Comparison of ENCODE assay signal across 8 cellular contexts in genomic region chr17:45431531-45432404, GRCh38. TPM values are rescaled to one million over a fixed set of nuclear protein-coding genes. Genes with fewer than 3 reads are reported as not detected.
DNase-seq lines count a peak whose midpoint lies in the region; ATAC-seq and TF ChIP-seq lines count a peak whose summit lies in the region.

No MANE protein-coding gene starts in this region.

- peak overlapping the region; percentile 82 to 91 (median 87) for H3K4me3 Mint-ChIP-seq in CD8-positive, alpha-beta memory T cell
- peak overlapping the region; percentile 78 for H3K4me3 Mint-ChIP-seq in activated naive CD4-positive, alpha-beta T cell treated with anti-CD3 and anti-CD28 coated beads for 36 hours

- TF ChIP-seq CTCF in SK-N-SH (IDR thresholded peaks at IDR 0.05): no peak
- peak in 1 of 4 experiments; percentile 11 for TF ChIP-seq CTCF in prostate gland (IDR thresholded peaks at IDR 0.05)

- intact Hi-C loops in activated naive CD4-positive, alpha-beta T cell treated with anti-CD3 and anti-CD28 coated beads for 36 hours (cut with micrococcal nuclease): no loop called here
- intact Hi-C loops in Right ventricle myocardium superior (cut with DNase I) (no loop called here), prostate gland (cut with DNase I) (no loop called here)

- peak; percentile 55 to 81 (median 68) for DNase-seq in CD8-positive, alpha-beta memory T cell
- DNase-seq in Kasumi-1 (lab: John Stamatoyannopoulos, UW) (peak; percentile 51 to 62), SK-N-SH (peak; percentile 92), Right ventricle myocardium superior (peak; percentile 83), prostate gland (ENCODE audit: low spot score) (peak; percentile 91), globus pallidus (ENCODE audit: low spot score) (no peak)
- peak; percentile 76 for DNase-seq in activated naive CD4-positive, alpha-beta T cell treated with anti-CD3 and anti-CD28 coated beads for 36 hours

- H3K4me1 ChIP-seq in CD8-positive, alpha-beta memory T cell (ENCODE audit: insufficient read depth, low read length): peaks cover 15% of the 10 kb centered on the region
- H3K4me1 ChIP-seq in SK-N-SH (ENCODE audit: control insufficient read depth in 1 of 2, insufficient read depth in 2 of 2, low read depth in 1 of 2, low read length in 1 of 2) (peaks cover 0 to 35% of the 10 kb centered on the region in 2 experiments; a peak in 1 of 4 replicates), prostate gland (replicated peaks) (peaks cover 7% of the 10 kb centered on the region)

- no peaks in the 10 kb centered on the region for H3K27me3 ChIP-seq in CD8-positive, alpha-beta memory T cell (ENCODE audit: insufficient read depth, low read length, poor library complexity, severe bottlenecking)
- H3K27me3 ChIP-seq in SK-N-SH (ENCODE audit: insufficient read depth) (no peaks in the 10 kb centered on the region), prostate gland (replicated peaks; ENCODE audit: insufficient read depth) (no peaks in the 10 kb centered on the region)

- peak overlapping the region; percentile 56 for H3K4me3 ChIP-seq in CD8-positive, alpha-beta memory T cell (ENCODE audit: low read length)
- peak overlapping the region; percentile 61 to 62 for H3K4me3 ChIP-seq in SK-N-SH (ENCODE audit: low read depth in 2 of 2, low read length in 1 of 2)
- peak overlapping the region; percentile 38 to 43 for H3K4me3 ChIP-seq in prostate gland

- H3K79me2 ChIP-seq in SK-N-SH (ENCODE audit: insufficient read depth): no peaks in the 10 kb centered on the region

- peak overlapping the region; percentile 43; the same call in 1 of the 2 replicates for H3K9ac ChIP-seq in SK-N-SH

- no peak overlapping the region for H3K27ac ChIP-seq in CD8-positive, alpha-beta memory T cell (ENCODE audit: low read depth, low read length)
- peak overlapping the region in 1 of 2 experiments; percentile 47; a peak in 1 of 4 replicates for H3K27ac ChIP-seq in SK-N-SH (ENCODE audit: low read depth in 2 of 2, low read length in 1 of 2)
- H3K27ac ChIP-seq in prostate gland: peak overlapping the region; percentile 91 to 94

- TF ChIP-seq RAD21 in SK-N-SH (IDR thresholded peaks at IDR 0.05; ENCODE audit: low read length): no peak

- H3F3A ChIP-seq in SK-N-SH (replicated peaks; ENCODE audit: insufficient read depth): no peaks in the 10 kb centered on the region

- H2AFZ ChIP-seq in SK-N-SH (ENCODE audit: low read depth): peak overlapping the region; percentile 74

- H3K27me3 Mint-ChIP-seq in CD8-positive, alpha-beta memory T cell: no peaks in the 10 kb centered on the region
- H3K27me3 Mint-ChIP-seq in activated naive CD4-positive, alpha-beta T cell treated with anti-CD3 and anti-CD28 coated beads for 36 hours (ENCODE audit: low read depth): peaks cover 5% of the 10 kb centered on the region

- peaks cover 22 to 33% (median 22%) of the 10 kb centered on the region in 3 donors for H3K4me1 Mint-ChIP-seq in CD8-positive, alpha-beta memory T cell
- H3K4me1 Mint-ChIP-seq in activated naive CD4-positive, alpha-beta T cell treated with anti-CD3 and anti-CD28 coated beads for 36 hours (ENCODE audit: low read depth): peaks cover 18% of the 10 kb centered on the region

- H3K4me2 ChIP-seq in SK-N-SH: peak overlapping the region; percentile 87

- H3K9me2 ChIP-seq in SK-N-SH: no peaks in the 10 kb centered on the region

- H3K9me3 ChIP-seq in CD8-positive, alpha-beta memory T cell (ENCODE audit: low read length): no peaks in the 10 kb centered on the region
- no peaks in the 10 kb centered on the region for H3K9me3 ChIP-seq in SK-N-SH
- H3K9me3 ChIP-seq in prostate gland: no peaks in the 10 kb centered on the region

- no peak for TF ChIP-seq EP300 in SK-N-SH (IDR thresholded peaks at IDR 0.05; ENCODE audit: borderline replicate concordance in 1 of 2, low read depth in 1 of 2, low read length in 1 of 2)

- H3K36me3 Mint-ChIP-seq in CD8-positive, alpha-beta memory T cell: peaks cover 0 to 12% (median 0%) of the 10 kb centered on the region in 3 donors
- H3K36me3 Mint-ChIP-seq in activated naive CD4-positive, alpha-beta T cell treated with anti-CD3 and anti-CD28 coated beads for 36 hours (ENCODE audit: low read depth): no peaks in the 10 kb centered on the region

- CTCF ChIA-PET in CD8-positive, alpha-beta memory T cell (lab: Charles Lee): interaction anchor here (0.9 kb wide), 1 partner anchor 399 kb away, joined by 3 read pairs; no protein-coding TSS in a partner anchor
- CTCF ChIA-PET in SK-N-SH (lab: Yijun Ruan, JAX): interaction anchor here (0.7 to 1.5 kb wide), 5 partner anchors 36 to 400 kb away, joined by 3 to 8 read pairs (median 3); no protein-coding TSS in a partner anchor
- CTCF ChIA-PET in activated naive CD4-positive, alpha-beta T cell treated with anti-CD3 and anti-CD28 coated beads for 36 hours (lab: Charles Lee): no interaction called here

- H3K27ac Mint-ChIP-seq in CD8-positive, alpha-beta memory T cell: peak overlapping the region in 3 of 8 donors; percentile 50 to 79 (median 78)
- H3K27ac Mint-ChIP-seq in activated naive CD4-positive, alpha-beta T cell treated with anti-CD3 and anti-CD28 coated beads for 36 hours: no peak overlapping the region

- peak; percentile 78 for TF ChIP-seq POLR2A in prostate gland (IDR thresholded peaks at IDR 0.05)

- H3K36me3 ChIP-seq in CD8-positive, alpha-beta memory T cell (ENCODE audit: insufficient read depth, low read length): no peaks in the 10 kb centered on the region
- H3K36me3 ChIP-seq in SK-N-SH (replicated peaks in 1 of 2; ENCODE audit: control insufficient read depth in 1 of 2, insufficient read depth in 2 of 2, low read length in 1 of 2): peaks cover 0 to 5% of the 10 kb centered on the region in 2 experiments
- H3K36me3 ChIP-seq in prostate gland: no peaks in the 10 kb centered on the region

- 4% methylated on average over 36 of the region's 64 CpGs for WGBS in SK-N-SH (ENCODE audit: low lambda C conversion rate)
- WGBS in prostate gland: under 1% methylated on average over 36 of the region's 64 CpGs

- POLR2A ChIA-PET in CD8-positive, alpha-beta memory T cell (lab: Charles Lee): interaction anchor here (1.2 to 1.8 kb wide), 2 partner anchors 9 to 11 kb away, joined by 3 to 7 read pairs; no protein-coding TSS in a partner anchor
- POLR2A ChIA-PET in SK-N-SH (lab: Yijun Ruan, JAX): no interaction called here

- H3K9me3 Mint-ChIP-seq in CD8-positive, alpha-beta memory T cell: no peaks in the 10 kb centered on the region
- no peaks in the 10 kb centered on the region for H3K9me3 Mint-ChIP-seq in activated naive CD4-positive, alpha-beta T cell treated with anti-CD3 and anti-CD28 coated beads for 36 hours

- H4K20me1 ChIP-seq in SK-N-SH (ENCODE audit: insufficient read depth): no peaks in the 10 kb centered on the region

- ATAC-seq in GM21367 (IDR thresholded peaks at IDR 0.05; ENCODE audit: unreplicated experiment) (peak; percentile 42), Right ventricle myocardium superior (ENCODE audit: poor library complexity) (peak; percentile 39)

TF ChIP-seq in SK-N-SH, 30 proteins besides CTCF, POLR2A, EP300 and RAD21 (continues in another document):
- TF ChIP-seq, protein P1, sequence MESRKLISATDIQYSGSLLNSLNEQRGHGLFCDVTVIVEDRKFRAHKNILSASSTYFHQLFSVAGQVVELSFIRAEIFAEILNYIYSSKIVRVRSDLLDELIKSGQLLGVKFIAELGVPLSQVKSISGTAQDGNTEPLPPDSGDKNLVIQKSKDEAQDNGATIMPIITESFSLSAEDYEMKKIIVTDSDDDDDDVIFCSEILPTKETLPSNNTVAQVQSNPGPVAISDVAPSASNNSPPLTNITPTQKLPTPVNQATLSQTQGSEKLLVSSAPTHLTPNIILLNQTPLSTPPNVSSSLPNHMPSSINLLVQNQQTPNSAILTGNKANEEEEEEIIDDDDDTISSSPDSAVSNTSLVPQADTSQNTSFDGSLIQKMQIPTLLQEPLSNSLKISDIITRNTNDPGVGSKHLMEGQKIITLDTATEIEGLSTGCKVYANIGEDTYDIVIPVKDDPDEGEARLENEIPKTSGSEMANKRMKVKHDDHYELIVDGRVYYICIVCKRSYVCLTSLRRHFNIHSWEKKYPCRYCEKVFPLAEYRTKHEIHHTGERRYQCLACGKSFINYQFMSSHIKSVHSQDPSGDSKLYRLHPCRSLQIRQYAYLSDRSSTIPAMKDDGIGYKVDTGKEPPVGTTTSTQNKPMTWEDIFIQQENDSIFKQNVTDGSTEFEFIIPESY (IDR thresholded peaks at IDR 0.05; ENCODE audit: borderline replicate concordance, low read depth): no peak
- TF ChIP-seq FOSL2 (IDR thresholded peaks at IDR 0.05; ENCODE audit: borderline replicate concordance, low read depth) (no peak), GATA2 (CRISPR knock-in tag; IDR thresholded peaks at IDR 0.05) (no peak), FOXJ3 (CRISPR knock-in tag; IDR thresholded peaks at IDR 0.05) (no peak), TEAD4 (IDR thresholded peaks at IDR 0.05; ENCODE audit: borderline replicate concordance, insufficient read depth) (no peak), POLR2AphosphoS5 (IDR thresholded peaks at IDR 0.05; ENCODE audit: low read depth, low read length) (no peak), TAF1 (IDR thresholded peaks at IDR 0.05; ENCODE audit: borderline replicate concordance, low read depth, low read length) (no peak)
- TF ChIP-seq, protein P2, sequence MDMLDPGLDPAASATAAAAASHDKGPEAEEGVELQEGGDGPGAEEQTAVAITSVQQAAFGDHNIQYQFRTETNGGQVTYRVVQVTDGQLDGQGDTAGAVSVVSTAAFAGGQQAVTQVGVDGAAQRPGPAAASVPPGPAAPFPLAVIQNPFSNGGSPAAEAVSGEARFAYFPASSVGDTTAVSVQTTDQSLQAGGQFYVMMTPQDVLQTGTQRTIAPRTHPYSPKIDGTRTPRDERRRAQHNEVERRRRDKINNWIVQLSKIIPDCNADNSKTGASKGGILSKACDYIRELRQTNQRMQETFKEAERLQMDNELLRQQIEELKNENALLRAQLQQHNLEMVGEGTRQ (IDR thresholded peaks at IDR 0.05; ENCODE audit: borderline replicate concordance, low read depth, low read length): no peak

RNA-seq across cellular contexts. Expression of gene ARHGAP27, which starts 0.9 kb away (rescaled TPM):
- 10 to 100 TPM; 39.9 to 43.8 TPM for total RNA-seq in CD8-positive, alpha-beta memory T cell
- 32.3 TPM for polyA plus RNA-seq in CD8-positive, alpha-beta memory T cell
- 2.1 and 4.3 TPM in 2 replicates for polyA plus RNA-seq in SK-N-SH (2012; rRNA removed)
- polyA plus RNA-seq in SK-N-SH (2012; cell fraction: cytosol; rRNA removed): 0.75 and 0.89 TPM in 2 replicates
- polyA plus RNA-seq in SK-N-SH (2012; cell fraction: nucleus; rRNA removed): 25.3 and 25.5 TPM in 2 replicates
- 10 to 100 TPM; 39.5 to 41.3 TPM for total RNA-seq in activated naive CD4-positive, alpha-beta T cell treated with anti-CD3 and anti-CD28 coated beads for 36 hours
- total RNA-seq in Right ventricle myocardium superior (30.4 TPM), prostate gland (10 to 100 TPM; 37.9 to 39.9 TPM)

RNA-seq across cellular contexts. Expression of gene PLEKHM1, which starts 58.8 kb away (rescaled TPM):
- 10 to 100 TPM; 32.0 to 32.4 TPM for total RNA-seq in CD8-positive, alpha-beta memory T cell
- polyA plus RNA-seq in CD8-positive, alpha-beta memory T cell: 17.3 TPM
- polyA plus RNA-seq in SK-N-SH (2012; rRNA removed): 9.0 and 12.3 TPM in 2 replicates
- polyA plus RNA-seq in SK-N-SH (2012; cell fraction: cytosol; rRNA removed): 4.6 and 5.4 TPM in 2 replicates
- polyA plus RNA-seq in SK-N-SH (2012; cell fraction: nucleus; rRNA removed): 26.7 and 29.2 TPM in 2 replicates
- 10 to 100 TPM; 16.6 to 18.6 TPM for total RNA-seq in activated naive CD4-positive, alpha-beta T cell treated with anti-CD3 and anti-CD28 coated beads for 36 hours
- total RNA-seq in Right ventricle myocardium superior: 23.2 TPM
- 10 to 100 TPM; 33.2 to 39.8 TPM for total RNA-seq in prostate gland
